Comparison of ENCODE assay signal across 17 cellular contexts in genomic region chr7:84490661-84491060, GRCh38.
A peak's percentile ranks its signal among the peaks of the same experiment; 100 is the strongest.
DNase-seq lines count a peak whose midpoint lies in the region; ATAC-seq and TF ChIP-seq lines count a peak whose summit lies in the region.
"Had no signal": no experiment of that assay in that cellular context is flagged by ENCODE, and none has a peak within 500 bp of the region (broad histone marks: within the 10 kb centered on the region; RNA-seq: fewer than 3 reads in every experiment).

No MANE protein-coding gene starts in this region.

- H3K9me3 Mint-ChIP-seq in CD4-positive, alpha-beta memory T cell, result peaks cover 0 to 9% (median 1%) of the 10 kb centered on the region in 8 donors
- H3K9me3 Mint-ChIP-seq: endodermal cell had no signal

- CTCF ChIA-PET in CD4-positive, alpha-beta memory T cell (lab: Charles Lee; ENCODE audit: partially characterized antibody), result no interaction called here

- POLR2A ChIA-PET in CD4-positive, alpha-beta memory T cell (lab: Charles Lee; ENCODE audit: partially characterized antibody), result no interaction called here

- H3K9me3 ChIP-seq in hepatocyte (ENCODE audit: low read depth) (no peaks in the 10 kb centered on the region), tibial nerve (no peaks in the 10 kb centered on the region)
- H3K9me3 ChIP-seq in CD4-positive, alpha-beta memory T cell (ENCODE audit: control insufficient read depth in 1 of 2, low read length in 2 of 2), result no peaks in the 10 kb centered on the region
- H3K9me3 ChIP-seq: A549, upper lobe of left lung had no signal

- TF ChIP-seq POLR2A in tibial nerve (IDR thresholded peaks at IDR 0.05), result no peak

- H3K27ac ChIP-seq in hepatocyte, result peak overlapping the region; percentile 79
- H3K27ac ChIP-seq in tibial nerve, result no peak overlapping the region
- H3K27ac ChIP-seq in CD4-positive, alpha-beta memory T cell (ENCODE audit: low read depth, low read length), result no peak overlapping the region
- H3K27ac ChIP-seq: A549, upper lobe of left lung had no signal

- TF ChIP-seq EP300 in tibial nerve (IDR thresholded peaks at IDR 0.05), result no peak

- H3K4me3 ChIP-seq in hepatocyte (no peak overlapping the region), tibial nerve (no peak overlapping the region)
- H3K4me3 ChIP-seq in CD4-positive, alpha-beta memory T cell (ENCODE audit: low read length in 2 of 2), result no peak overlapping the region
- H3K4me3 ChIP-seq: A549, upper lobe of left lung had no signal

- intact Hi-C loops in CD4-positive, alpha-beta memory T cell (cut with micrococcal nuclease), result no loop called here

- H3K27ac Mint-ChIP-seq in CD4-positive, alpha-beta memory T cell, result no peak overlapping the region
- H3K27ac Mint-ChIP-seq: activated B cell treated with CpG ODN at 0.5 μM for 24 hours, endodermal cell had no signal

- H3K27me3 ChIP-seq in hepatocyte (no peaks in the 10 kb centered on the region), tibial nerve (no peaks in the 10 kb centered on the region)
- H3K27me3 ChIP-seq in CD4-positive, alpha-beta memory T cell (ENCODE audit: insufficient read depth, low read length), result no peaks in the 10 kb centered on the region
- H3K27me3 ChIP-seq: upper lobe of left lung had no signal

- no peaks in the 10 kb centered on the region for H4K20me1 ChIP-seq in hepatocyte (ENCODE audit: insufficient read depth, poor library complexity, severe bottlenecking)

- H3K36me3 ChIP-seq in hepatocyte (replicated peaks; ENCODE audit: insufficient read depth, low read depth) (no peaks in the 10 kb centered on the region), tibial nerve (no peaks in the 10 kb centered on the region)
- no peaks in the 10 kb centered on the region for H3K36me3 ChIP-seq in CD4-positive, alpha-beta memory T cell (ENCODE audit: insufficient read depth, low read length)
- H3K36me3 ChIP-seq: upper lobe of left lung had no signal

- WGBS in hepatocyte (ENCODE audit: low lambda C conversion rate, missing lambda C conversion rate), result 70% methylated on average over 6 of the region's 6 CpGs
- 48 to 57% methylated on average over 6 of the region's 6 CpGs for WGBS in tibial nerve, 2 donors

- no peaks in the 10 kb centered on the region for H3K36me3 Mint-ChIP-seq in CD4-positive, alpha-beta memory T cell

- peak; percentile 61 for ATAC-seq in SK-N-SH treated with all-trans-retinoic acid at 6 μM for 48 hours
- ATAC-seq: A549 had no signal

- no peaks in the 10 kb centered on the region for H3K4me1 Mint-ChIP-seq in CD4-positive, alpha-beta memory T cell
- H3K4me1 Mint-ChIP-seq: activated B cell treated with CpG ODN at 0.5 μM for 24 hours had no signal

- H3K4me1 ChIP-seq in hepatocyte (ENCODE audit: insufficient read depth) (no peaks in the 10 kb centered on the region), tibial nerve (peaks cover 0 to 6% (median 0%) of the 10 kb centered on the region in 4 donors)
- H3K4me1 ChIP-seq in CD4-positive, alpha-beta memory T cell (ENCODE audit: insufficient read depth, low read length), result no peaks in the 10 kb centered on the region
- H3K4me1 ChIP-seq: upper lobe of left lung had no signal

- H3K4me2 ChIP-seq in hepatocyte, result peak overlapping the region; percentile 56
- H3K4me2 ChIP-seq: A549 had no signal

- no peaks in the 10 kb centered on the region for H3K9me2 ChIP-seq in hepatocyte (replicated peaks; ENCODE audit: insufficient read depth)

- H2AFZ ChIP-seq in hepatocyte, result no peak overlapping the region

- peak; percentile 38 for TF ChIP-seq CTCF in hepatocyte (IDR thresholded peaks at IDR 0.05; ENCODE audit: poor library complexity)
- peak in 4 of 5 experiments; percentile 22 to 63 (median 34) for TF ChIP-seq CTCF in tibial nerve (IDR thresholded peaks at IDR 0.05)

- no peak overlapping the region for H3K4me3 Mint-ChIP-seq in CD4-positive, alpha-beta memory T cell
- H3K4me3 Mint-ChIP-seq: activated B cell treated with CpG ODN at 0.5 μM for 24 hours, endodermal cell had no signal

- DNase-seq in NCI-H2171 treated with DMSO at 0.1 percent for 48 hours (lab: John Stamatoyannopoulos, UW), result peak; percentile 17
- DNase-seq in NCI-H2171 (lab: John Stamatoyannopoulos, UW), result no peak
- DNase-seq in hepatocyte (ENCODE audit: low spot score), result peak; percentile 11
- DNase-seq in tibial nerve (ENCODE audit: low spot score in 2 of 2), result peak in 1 of 2 donors; percentile 25
- no peak for DNase-seq in CD4-positive, alpha-beta memory T cell
- no peak for DNase-seq in hepatic stellate cell (ENCODE audit: low spot score)
- no peak for DNase-seq in middle frontal gyrus (ENCODE audit: extremely low spot score, low spot score)
- DNase-seq: activated B cell treated with CpG ODN at 0.5 μM for 24 hours, activated T-cell treated with anti-CD3 and anti-CD28 coated beads for 4 hours, amniotic stem cell, endodermal cell, NCI-H1092 treated with DMSO at 0.1 percent for 48 hours, NCI-H526 treated with DMSO at 0.1 percent for 48 hours, SHP77 treated with DMSO at 0.1 percent for 48 hours, upper lobe of left lung had no signal

- peaks cover 5% of the 10 kb centered on the region for H3K79me2 ChIP-seq in hepatocyte

- H3K27me3 Mint-ChIP-seq in CD4-positive, alpha-beta memory T cell, result no peaks in the 10 kb centered on the region
- H3K27me3 Mint-ChIP-seq: activated B cell treated with CpG ODN at 0.5 μM for 24 hours had no signal

TF ChIP-seq in SK-N-SH treated with all-trans-retinoic acid at 6 μM for 48 hours, 23 proteins besides CTCF, POLR2A, EP300 and RAD21:
- TF ChIP-seq SNAI2 (CRISPR knock-in tag; IDR thresholded peaks at IDR 0.05) (no peak), TOX (CRISPR knock-in tag; IDR thresholded peaks at IDR 0.05; ENCODE audit: borderline replicate concordance) (no peak), ZC3H10 (CRISPR knock-in tag; IDR thresholded peaks at IDR 0.05) (no peak), PPARA (CRISPR knock-in tag; IDR thresholded peaks at IDR 0.05; ENCODE audit: borderline replicate concordance) (no peak), GLIS3 (CRISPR knock-in tag; IDR thresholded peaks at IDR 0.05) (no peak), BACH2 (CRISPR knock-in tag; IDR thresholded peaks at IDR 0.05; ENCODE audit: borderline replicate concordance) (no peak), ZNF70 (CRISPR knock-in tag; IDR thresholded peaks at IDR 0.05) (no peak), CSDC2 (CRISPR knock-in tag; IDR thresholded peaks at IDR 0.05) (no peak), TCF4 (CRISPR knock-in tag; IDR thresholded peaks at IDR 0.05; ENCODE audit: borderline replicate concordance) (no peak), CREB5 (CRISPR knock-in tag; IDR thresholded peaks at IDR 0.05; ENCODE audit: low read depth) (no peak), ZNF8 (CRISPR knock-in tag; IDR thresholded peaks at IDR 0.05) (no peak), PATZ1 (CRISPR knock-in tag; IDR thresholded peaks at IDR 0.05; ENCODE audit: borderline replicate concordance) (no peak), ZFP3 (CRISPR knock-in tag; IDR thresholded peaks at IDR 0.05) (no peak), ISL1 (CRISPR knock-in tag; IDR thresholded peaks at IDR 0.05) (no peak), OSR1 (CRISPR knock-in tag; IDR thresholded peaks at IDR 0.05) (no peak), ARNTL (CRISPR knock-in tag; IDR thresholded peaks at IDR 0.05; ENCODE audit: borderline replicate concordance, low read depth) (no peak)
- TF ChIP-seq, protein P1, sequence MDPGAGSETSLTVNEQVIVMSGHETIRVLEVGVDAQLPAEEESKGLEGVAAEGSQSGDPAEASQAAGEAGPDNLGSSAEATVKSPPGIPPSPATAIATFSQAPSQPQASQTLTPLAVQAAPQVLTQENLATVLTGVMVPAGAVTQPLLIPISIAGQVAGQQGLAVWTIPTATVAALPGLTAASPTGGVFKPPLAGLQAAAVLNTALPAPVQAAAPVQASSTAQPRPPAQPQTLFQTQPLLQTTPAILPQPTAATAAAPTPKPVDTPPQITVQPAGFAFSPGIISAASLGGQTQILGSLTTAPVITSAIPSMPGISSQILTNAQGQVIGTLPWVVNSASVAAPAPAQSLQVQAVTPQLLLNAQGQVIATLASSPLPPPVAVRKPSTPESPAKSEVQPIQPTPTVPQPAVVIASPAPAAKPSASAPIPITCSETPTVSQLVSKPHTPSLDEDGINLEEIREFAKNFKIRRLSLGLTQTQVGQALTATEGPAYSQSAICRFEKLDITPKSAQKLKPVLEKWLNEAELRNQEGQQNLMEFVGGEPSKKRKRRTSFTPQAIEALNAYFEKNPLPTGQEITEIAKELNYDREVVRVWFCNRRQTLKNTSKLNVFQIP (CRISPR knock-in tag; IDR thresholded peaks at IDR 0.05; ENCODE audit: borderline replicate concordance, low read depth), result no peak

Comparison
In these comparisons a context has a peak if more than half of its experiments do, and no peak if none do; other contexts are left out.
1. DNase-seq: peak in NCI-H2171 treated with DMSO at 0.1 percent for 48 hours (single experiment) and hepatocyte (single experiment); none in NCI-H2171 (single experiment), CD4-positive, alpha-beta memory T cell (0 of 5), hepatic stellate cell (single experiment) and middle frontal gyrus (single experiment).